In the genomic region with DNA sequence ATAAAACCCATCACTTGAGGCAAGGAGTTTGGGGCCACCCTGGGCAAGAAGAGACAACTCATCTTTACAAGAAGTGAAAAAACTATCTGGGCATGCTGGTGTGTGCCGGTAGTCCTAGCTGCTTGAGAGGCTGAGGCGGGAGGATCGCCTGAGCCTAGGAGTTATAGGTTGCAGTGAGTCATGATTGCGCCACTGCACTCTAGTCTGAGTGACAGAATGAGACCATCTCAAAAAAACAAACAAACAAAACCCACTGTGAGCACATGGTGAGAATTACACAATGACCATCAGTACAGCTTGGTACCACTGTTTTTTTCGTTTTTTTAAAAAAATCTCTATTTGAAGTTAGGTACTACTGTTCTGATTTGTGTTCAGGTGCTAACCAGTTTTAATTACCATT, we compare ENCODE assay signal across 1 cellular context.
TF ChIP-seq lines count a peak whose summit lies in the region.

No MANE protein-coding gene starts in this region.

TF ChIP-seq in H1, 55 proteins besides CTCF, POLR2A, EP300 and RAD21:
- no peak for TF ChIP-seq RXRA (IDR thresholded peaks at IDR 0.05; ENCODE audit: insufficient read depth, low read depth, low read length)
- TF ChIP-seq JUN (IDR thresholded peaks at IDR 0.05; ENCODE audit: low read depth, low read length) = no peak
- TF ChIP-seq CEBPB (IDR thresholded peaks at IDR 0.05; ENCODE audit: low read depth, low read length) = 0 out of 2 replicates have a peak, but pooled peaks have one; percentile 39
- TF ChIP-seq KDM5A (IDR thresholded peaks at IDR 0.05; ENCODE audit: low read length) = no peak
- TF ChIP-seq HDAC6 (IDR thresholded peaks at IDR 0.05; ENCODE audit: low read depth, low read length) = no peak
- TF ChIP-seq ASH2L (IDR thresholded peaks at IDR 0.05; ENCODE audit: low read length) = no peak
- TF ChIP-seq BCL11A (IDR thresholded peaks at IDR 0.05; ENCODE audit: low read depth in 2 of 2, low read length in 2 of 2) = no peak
TF ChIP-seq in H1: peak in this region for 1.
